ENCODE assay signal across 19 cellular contexts in genomic region chr5:122164070-122164435, GRCh38. TPM values are rescaled to one million over a fixed set of nuclear protein-coding genes. Genes with fewer than 3 reads are reported as not detected.
DNase-seq lines count a peak whose midpoint lies in the region; ATAC-seq and TF ChIP-seq lines count a peak whose summit lies in the region.
"Had no signal": no experiment of that assay in that cellular context is flagged by ENCODE, and none has a peak within 500 bp of the region (broad histone marks: within the 10 kb centered on the region; RNA-seq: fewer than 3 reads in every experiment).

No MANE protein-coding gene starts in this region.

- TF ChIP-seq CTCF in GM23338 (conservative IDR thresholded peaks at IDR 0.05; ENCODE audit: low read depth in 2 of 2) (no peak), WTC11 (IDR thresholded peaks at IDR 0.05) (no peak), fibroblast of lung (conservative IDR thresholded peaks at IDR 0.05 in 1 of 2, IDR thresholded peaks at IDR 0.05 in 1 of 2; ENCODE audit: low read depth in 1 of 2, low read length in 2 of 2) (no peak)

- peaks cover 15% of the 10 kb centered on the region for H3K4me1 Mint-ChIP-seq in GM23338
- peaks cover 13% of the 10 kb centered on the region for H3K4me1 Mint-ChIP-seq in WTC11
- H3K4me1 Mint-ChIP-seq in stimulated activated effector memory CD8-positive, alpha-beta T cell treated with anti-CD3 and anti-CD28 coated beads, Interleukin-12 subunit alpha, Interleukin-12 subunit beta, amount 100 ng/mL, for 72 hours, result no peaks in the 10 kb centered on the region
- no peaks in the 10 kb centered on the region for H3K4me1 Mint-ChIP-seq in activated naive CD8-positive, alpha-beta T cell treated with anti-CD3 and anti-CD28 coated beads for 36 hours
- H3K4me1 Mint-ChIP-seq: activated CD8-positive, alpha-beta memory T cell treated with anti-CD3 and anti-CD28 coated beads, Interleukin-2, amount 10 ng/mL, durations not matched to agents 7 days and 5 days; memory B cell; nephron progenitor cell; stimulated activated memory B cell treated with anti-CD40 and anti-IgM and Interleukin-4, amounts not matched to agents 10 μg/mL and 1 μg/mL and 100 μg/mL, for 72 hours had no signal

- H3K27me3 Mint-ChIP-seq in GM23338 (ENCODE audit: insufficient read depth, low read depth, poor library complexity), result peaks cover 2% of the 10 kb centered on the region
- H3K27me3 Mint-ChIP-seq in WTC11 (ENCODE audit: low read depth), result no peaks in the 10 kb centered on the region
- peaks cover 3% of the 10 kb centered on the region for H3K27me3 Mint-ChIP-seq in activated naive CD8-positive, alpha-beta T cell treated with anti-CD3 and anti-CD28 coated beads for 36 hours
- H3K27me3 Mint-ChIP-seq: activated CD8-positive, alpha-beta memory T cell treated with anti-CD3 and anti-CD28 coated beads, Interleukin-2, amount 10 ng/mL, durations not matched to agents 7 days and 5 days; stimulated activated memory B cell treated with anti-CD40 and anti-IgM and Interleukin-4, amounts not matched to agents 10 μg/mL and 1 μg/mL and 100 μg/mL, for 72 hours had no signal

- H3K9me2 ChIP-seq in GM23338 (ENCODE audit: insufficient read depth), result 0 out of 2 replicates have a peak, but pooled peaks cover under 1% of the 10 kb centered on the region

- no peak overlapping the region for H3K27ac Mint-ChIP-seq in GM23338
- no peak overlapping the region for H3K27ac Mint-ChIP-seq in WTC11
- no peak overlapping the region for H3K27ac Mint-ChIP-seq in stimulated activated effector memory CD8-positive, alpha-beta T cell treated with anti-CD3 and anti-CD28 coated beads, Interleukin-12 subunit alpha, Interleukin-12 subunit beta, amount 100 ng/mL, for 72 hours
- no peak overlapping the region for H3K27ac Mint-ChIP-seq in activated naive CD8-positive, alpha-beta T cell treated with anti-CD3 and anti-CD28 coated beads for 36 hours
- H3K27ac Mint-ChIP-seq: activated CD8-positive, alpha-beta memory T cell treated with anti-CD3 and anti-CD28 coated beads, Interleukin-2, amount 10 ng/mL, durations not matched to agents 7 days and 5 days; memory B cell; nephron progenitor cell; stimulated activated memory B cell treated with anti-CD40 and anti-IgM and Interleukin-4, amounts not matched to agents 10 μg/mL and 1 μg/mL and 100 μg/mL, for 72 hours had no signal

- POLR2A ChIA-PET in WTC11 (lab: Charles Lee), result no interaction called here

- H3K9me3 ChIP-seq in fibroblast of lung (ENCODE audit: control insufficient read depth, insufficient read depth, low read depth, low read length), result no peaks in the 10 kb centered on the region
- H3K9me3 ChIP-seq: heart left ventricle, psoas muscle had no signal

- CTCF ChIA-PET in WTC11 (lab: Charles Lee), result interaction anchor here (0.9 to 1.6 kb wide), 7 partner anchors 9 to 88 kb away, joined by 3 to 4 read pairs (median 3); no protein-coding TSS in a partner anchor

- H3K4me2 ChIP-seq in GM23338 (no peak overlapping the region), fibroblast of lung (ENCODE audit: extremely low read depth, insufficient read depth, low read length) (peak overlapping the region; percentile 84)

- H3K36me3 ChIP-seq in GM23338 (ENCODE audit: insufficient read depth) (no peaks in the 10 kb centered on the region), fibroblast of lung (ENCODE audit: control insufficient read depth, insufficient read depth, low read length) (no peaks in the 10 kb centered on the region)
- H3K36me3 ChIP-seq: heart left ventricle had no signal

- no peaks in the 10 kb centered on the region for H3K9me3 Mint-ChIP-seq in GM23338
- peaks cover 4% of the 10 kb centered on the region for H3K9me3 Mint-ChIP-seq in WTC11
- H3K9me3 Mint-ChIP-seq in stimulated activated effector memory CD8-positive, alpha-beta T cell treated with anti-CD3 and anti-CD28 coated beads, Interleukin-12 subunit alpha, Interleukin-12 subunit beta, amount 100 ng/mL, for 72 hours, result peaks cover under 1% of the 10 kb centered on the region
- no peaks in the 10 kb centered on the region for H3K9me3 Mint-ChIP-seq in activated naive CD8-positive, alpha-beta T cell treated with anti-CD3 and anti-CD28 coated beads for 36 hours
- H3K9me3 Mint-ChIP-seq: stimulated activated memory B cell treated with anti-CD40 and anti-IgM and Interleukin-4, amounts not matched to agents 10 μg/mL and 1 μg/mL and 100 μg/mL, for 72 hours had no signal

- H3K27me3 ChIP-seq in GM23338 (ENCODE audit: insufficient read depth), result no peaks in the 10 kb centered on the region
- no peaks in the 10 kb centered on the region for H3K27me3 ChIP-seq in fibroblast of lung (ENCODE audit: control insufficient read depth, insufficient read depth, low read length)
- H3K27me3 ChIP-seq: heart left ventricle had no signal

- H3K4me3 ChIP-seq in GM23338 (no peak overlapping the region), fibroblast of lung (replicated peaks in 1 of 4; ENCODE audit: control extremely low read depth in 1 of 4, insufficient read depth in 1 of 4, low read depth in 3 of 4, low read length in 4 of 4) (no peak overlapping the region)
- H3K4me3 ChIP-seq: heart left ventricle, psoas muscle had no signal

- H4K20me1 ChIP-seq in GM23338 (replicated peaks; ENCODE audit: insufficient read depth) (no peaks in the 10 kb centered on the region), fibroblast of lung (ENCODE audit: control insufficient read depth, extremely low read depth, insufficient read depth, low read length) (no peaks in the 10 kb centered on the region)

- H3K36me3 Mint-ChIP-seq in GM23338 (ENCODE audit: low read depth) (no peaks in the 10 kb centered on the region), WTC11 (no peaks in the 10 kb centered on the region)
- H3K36me3 Mint-ChIP-seq in stimulated activated effector memory CD8-positive, alpha-beta T cell treated with anti-CD3 and anti-CD28 coated beads, Interleukin-12 subunit alpha, Interleukin-12 subunit beta, amount 100 ng/mL, for 72 hours, result no peaks in the 10 kb centered on the region
- no peaks in the 10 kb centered on the region for H3K36me3 Mint-ChIP-seq in activated naive CD8-positive, alpha-beta T cell treated with anti-CD3 and anti-CD28 coated beads for 36 hours
- H3K36me3 Mint-ChIP-seq: activated CD8-positive, alpha-beta memory T cell treated with anti-CD3 and anti-CD28 coated beads, Interleukin-2, amount 10 ng/mL, durations not matched to agents 7 days and 5 days; memory B cell; stimulated activated memory B cell treated with anti-CD40 and anti-IgM and Interleukin-4, amounts not matched to agents 10 μg/mL and 1 μg/mL and 100 μg/mL, for 72 hours had no signal

- no peak overlapping the region for H3K4me3 Mint-ChIP-seq in GM23338
- H3K4me3 Mint-ChIP-seq in WTC11, result no peak overlapping the region
- H3K4me3 Mint-ChIP-seq in stimulated activated effector memory CD8-positive, alpha-beta T cell treated with anti-CD3 and anti-CD28 coated beads, Interleukin-12 subunit alpha, Interleukin-12 subunit beta, amount 100 ng/mL, for 72 hours, result no peak overlapping the region
- H3K4me3 Mint-ChIP-seq in activated naive CD8-positive, alpha-beta T cell treated with anti-CD3 and anti-CD28 coated beads for 36 hours, result no peak overlapping the region
- H3K4me3 Mint-ChIP-seq: activated CD8-positive, alpha-beta memory T cell treated with anti-CD3 and anti-CD28 coated beads, Interleukin-2, amount 10 ng/mL, durations not matched to agents 7 days and 5 days; memory B cell; nephron progenitor cell; stimulated activated memory B cell treated with anti-CD40 and anti-IgM and Interleukin-4, amounts not matched to agents 10 μg/mL and 1 μg/mL and 100 μg/mL, for 72 hours had no signal

- 0 out of 2 replicates have a peak, but pooled peaks cover 6% of the 10 kb centered on the region for H3K4me1 ChIP-seq in GM23338 (ENCODE audit: insufficient read depth)
- H3K4me1 ChIP-seq in fibroblast of lung (ENCODE audit: control insufficient read depth, extremely low read depth, insufficient read depth, low read length), result peaks cover 37% of the 10 kb centered on the region
- H3K4me1 ChIP-seq: psoas muscle had no signal

- peak overlapping the region; percentile 18 for H2AFZ ChIP-seq in GM23338
- H2AFZ ChIP-seq in fibroblast of lung (ENCODE audit: low read length), result no peak overlapping the region

- DNase-seq in GM23338 (ENCODE audit: low spot score) (no peak), WTC11 (ENCODE audit: low spot score) (no peak), fibroblast of lung (ENCODE audit: low read depth in 2 of 2) (no peak), NCI-H82 (lab: John Stamatoyannopoulos, UW) (no peak)
- DNase-seq in stimulated activated effector memory CD8-positive, alpha-beta T cell treated with anti-CD3 and anti-CD28 coated beads, Interleukin-12 subunit alpha, Interleukin-12 subunit beta, amount 100 ng/mL, for 72 hours (ENCODE audit: low spot score in 2 of 2), result no peak
- DNase-seq in activated CD4-positive, alpha-beta T cell treated with anti-CD3 and anti-CD28 coated beads for 4 hours, result no peak
- no peak for DNase-seq in activated naive CD8-positive, alpha-beta T cell treated with anti-CD3 and anti-CD28 coated beads for 36 hours
- DNase-seq: activated CD4-positive, CD25-positive, alpha-beta regulatory T cell treated with anti-CD3 and anti-CD28 coated beads, Interleukin-2, amount 50 U/mL, for 72 hours; activated CD8-positive, alpha-beta memory T cell treated with anti-CD3 and anti-CD28 coated beads, Interleukin-2, amount 10 ng/mL, durations not matched to agents 7 days and 5 days; MM.1S; NCI-H187 treated with DMSO at 0.1 percent for 48 hours; nephron progenitor cell; T-helper 9 cell had no signal

- H3K27ac ChIP-seq in GM23338 (ENCODE audit: low read depth), result no peak overlapping the region
- H3K27ac ChIP-seq in fibroblast of lung (ENCODE audit: insufficient read depth, low read length), result peak overlapping the region; percentile 83
- H3K27ac ChIP-seq: psoas muscle had no signal

- H3K9ac ChIP-seq in fibroblast of lung (ENCODE audit: insufficient read depth, low read length), result no peak overlapping the region

- ATAC-seq in GM23338 (peak; percentile 40; the same call in 2 of the 3 replicates), WTC11 (peak; percentile 60), HG03095 (IDR thresholded peaks at IDR 0.05; ENCODE audit: unreplicated experiment) (no peak)
- peak; percentile 28 for ATAC-seq in stimulated activated effector memory CD8-positive, alpha-beta T cell treated with anti-CD3 and anti-CD28 coated beads, Interleukin-12 subunit alpha, Interleukin-12 subunit beta, amount 100 ng/mL, for 72 hours
- ATAC-seq: activated CD8-positive, alpha-beta memory T cell treated with anti-CD3 and anti-CD28 coated beads, Interleukin-2, amount 10 ng/mL, durations not matched to agents 7 days and 5 days had no signal

- no peaks in the 10 kb centered on the region for H3F3A ChIP-seq in GM23338 (replicated peaks; ENCODE audit: low read depth)

- H3K79me2 ChIP-seq in GM23338 (replicated peaks; ENCODE audit: insufficient read depth), result no peaks in the 10 kb centered on the region
- H3K79me2 ChIP-seq in fibroblast of lung (ENCODE audit: control insufficient read depth, insufficient read depth, low read length), result no peaks in the 10 kb centered on the region

RNA-seq across cellular contexts. Expression of gene ZNF474, which starts 34.7 kb away (rescaled TPM):
- total RNA-seq in GM23338 (2014; rRNA removed; shearing (Covaris generic)), result 0.59 TPM in 1 of 2 replicates, not detected in the other
- polyA plus RNA-seq in GM23338 (2016; fragmentation: Nextera tagmentation; extraction: Ambion mirVana) (not detected in 2 replicates), fibroblast of lung (0.11 and 0.20 TPM in 2 replicates)
- total RNA-seq in WTC11 (2021) (not detected in 3 replicates), fibroblast of lung (under 0.01 and 0.17 TPM in 2 replicates)
- polyA plus RNA-seq in fibroblast of lung (2012), result 0.21 TPM in 1 of 2 replicates, not detected in the other
- polyA minus RNA-seq in fibroblast of lung (ENCODE audit: low replicate concordance), result not detected in 2 replicates
- under 1 TPM in 1 of 2 experiments, not detected in 1; 0.28 TPM for total RNA-seq in activated naive CD8-positive, alpha-beta T cell treated with anti-CD3 and anti-CD28 coated beads for 36 hours
- total RNA-seq: epithelial cell of proximal tubule had no signal
